1 cellular context compared by ENCODE assay signal in the genomic region with DNA sequence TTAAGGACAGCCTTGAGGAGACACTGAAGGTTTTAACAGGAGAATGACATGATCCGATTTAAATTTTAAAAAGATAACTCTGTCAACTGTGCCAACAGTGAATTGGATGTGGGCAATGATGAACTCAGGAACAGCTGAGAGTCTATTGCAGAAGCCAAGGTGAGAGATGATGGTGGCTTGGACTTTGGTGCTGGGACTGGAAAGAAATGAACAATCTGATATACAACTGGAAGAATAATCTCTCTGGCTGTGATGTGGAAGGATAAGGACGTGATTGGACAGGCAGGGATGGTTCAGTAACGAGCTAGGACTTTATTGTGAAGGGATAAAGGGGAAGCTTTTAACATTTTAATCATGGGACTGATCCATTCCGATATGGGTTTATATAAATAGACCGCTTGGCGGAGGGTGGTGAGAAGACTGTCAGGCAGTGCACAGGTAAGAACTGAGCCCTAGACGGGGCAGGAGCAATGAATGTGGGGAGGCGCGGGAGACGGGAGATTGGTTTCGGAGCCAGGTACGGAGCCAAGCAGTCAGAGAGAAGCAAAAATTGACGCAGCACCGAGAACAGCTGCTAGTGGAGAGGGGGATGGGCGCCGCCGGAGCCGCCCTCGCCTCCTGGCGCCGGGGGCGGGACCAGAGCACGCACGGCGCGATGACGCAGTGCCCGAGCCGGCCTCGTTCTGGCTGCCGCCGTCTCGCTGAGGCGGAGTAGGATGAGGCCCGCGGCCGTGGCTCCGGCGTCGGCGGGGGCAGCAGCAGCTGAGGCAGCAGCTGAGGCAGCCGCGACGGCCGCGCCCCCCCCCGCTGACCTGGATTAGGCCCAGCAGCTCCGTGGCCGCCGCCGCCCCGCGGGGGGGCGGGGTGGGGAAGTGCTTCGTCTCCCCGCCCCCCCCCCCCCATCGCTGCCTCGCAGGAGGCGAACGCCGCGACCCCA.
TF ChIP-seq lines count a peak whose summit lies in the region.

A gene with protein sequence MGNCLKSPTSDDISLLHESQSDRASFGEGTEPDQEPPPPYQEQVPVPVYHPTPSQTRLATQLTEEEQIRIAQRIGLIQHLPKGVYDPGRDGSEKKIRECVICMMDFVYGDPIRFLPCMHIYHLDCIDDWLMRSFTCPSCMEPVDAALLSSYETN (plus strand): TSS at position 663 of the 937 bp plus-strand sequence. CDS start 484 bp downstream, outside the sequence.

TF ChIP-seq in GM12878, 131 proteins besides CTCF, POLR2A, EP300 and RAD21 (continued from another document and continues in another):
- TF ChIP-seq, protein P1, sequence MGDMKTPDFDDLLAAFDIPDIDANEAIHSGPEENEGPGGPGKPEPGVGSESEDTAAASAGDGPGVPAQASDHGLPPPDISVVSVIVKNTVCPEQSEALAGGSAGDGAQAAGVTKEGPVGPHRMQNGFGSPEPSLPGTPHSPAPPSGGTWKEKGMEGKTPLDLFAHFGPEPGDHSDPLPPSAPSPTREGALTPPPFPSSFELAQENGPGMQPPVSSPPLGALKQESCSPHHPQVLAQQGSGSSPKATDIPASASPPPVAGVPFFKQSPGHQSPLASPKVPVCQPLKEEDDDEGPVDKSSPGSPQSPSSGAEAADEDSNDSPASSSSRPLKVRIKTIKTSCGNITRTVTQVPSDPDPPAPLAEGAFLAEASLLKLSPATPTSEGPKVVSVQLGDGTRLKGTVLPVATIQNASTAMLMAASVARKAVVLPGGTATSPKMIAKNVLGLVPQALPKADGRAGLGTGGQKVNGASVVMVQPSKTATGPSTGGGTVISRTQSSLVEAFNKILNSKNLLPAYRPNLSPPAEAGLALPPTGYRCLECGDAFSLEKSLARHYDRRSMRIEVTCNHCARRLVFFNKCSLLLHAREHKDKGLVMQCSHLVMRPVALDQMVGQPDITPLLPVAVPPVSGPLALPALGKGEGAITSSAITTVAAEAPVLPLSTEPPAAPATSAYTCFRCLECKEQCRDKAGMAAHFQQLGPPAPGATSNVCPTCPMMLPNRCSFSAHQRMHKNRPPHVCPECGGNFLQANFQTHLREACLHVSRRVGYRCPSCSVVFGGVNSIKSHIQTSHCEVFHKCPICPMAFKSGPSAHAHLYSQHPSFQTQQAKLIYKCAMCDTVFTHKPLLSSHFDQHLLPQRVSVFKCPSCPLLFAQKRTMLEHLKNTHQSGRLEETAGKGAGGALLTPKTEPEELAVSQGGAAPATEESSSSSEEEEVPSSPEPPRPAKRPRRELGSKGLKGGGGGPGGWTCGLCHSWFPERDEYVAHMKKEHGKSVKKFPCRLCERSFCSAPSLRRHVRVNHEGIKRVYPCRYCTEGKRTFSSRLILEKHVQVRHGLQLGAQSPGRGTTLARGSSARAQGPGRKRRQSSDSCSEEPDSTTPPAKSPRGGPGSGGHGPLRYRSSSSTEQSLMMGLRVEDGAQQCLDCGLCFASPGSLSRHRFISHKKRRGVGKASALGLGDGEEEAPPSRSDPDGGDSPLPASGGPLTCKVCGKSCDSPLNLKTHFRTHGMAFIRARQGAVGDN (IDR thresholded peaks at IDR 0.05), result peak; percentile 87
- TF ChIP-seq LARP7 (IDR thresholded peaks at IDR 0.05) (peak; percentile 78), POLR2AphosphoS5 (IDR thresholded peaks at IDR 0.05; ENCODE audit: low read length) (peak; percentile 64; the same call in 1 of the 2 replicates), SIN3A (IDR thresholded peaks at IDR 0.05; ENCODE audit: low read depth, low read length) (peak; percentile 80; the same call in 1 of the 2 replicates), MTA2 (IDR thresholded peaks at IDR 0.05; ENCODE audit: low read depth) (no peak), EGR1 (IDR thresholded peaks at IDR 0.05; ENCODE audit: borderline replicate concordance in 1 of 2, low read depth in 2 of 2, low read length in 2 of 2) (peak; percentile 48 to 90; a peak in 2 of 3 replicates), GABPA (IDR thresholded peaks at IDR 0.05; ENCODE audit: low read depth) (no peak), IKZF1 (conservative IDR thresholded peaks at IDR 0.05) (peak; percentile 72), BCL11A (IDR thresholded peaks at IDR 0.05; ENCODE audit: low read depth, low read length) (no peak), MEF2A (IDR thresholded peaks at IDR 0.05; ENCODE audit: insufficient read depth, low read depth, low read length) (no peak), RELA (IDR thresholded peaks at IDR 0.05; ENCODE audit: borderline replicate concordance, partially characterized antibody) (peak; percentile 62), TCF3 (IDR thresholded peaks at IDR 0.05; ENCODE audit: borderline replicate concordance, insufficient read depth, low read depth, low read length) (peak; percentile 92), BACH1 (IDR thresholded peaks at IDR 0.05; ENCODE audit: borderline replicate concordance) (peak; percentile 83), JUND (IDR thresholded peaks at IDR 0.05; ENCODE audit: low read depth, low read length) (no peak), RB1 (IDR thresholded peaks at IDR 0.05; ENCODE audit: borderline replicate concordance) (0 out of 2 replicates have a peak, but pooled peaks have one; percentile 37), ATF2 (IDR thresholded peaks at IDR 0.05; ENCODE audit: low read length) (no peak), TBL1XR1 (IDR thresholded peaks at IDR 0.05; ENCODE audit: low read depth, low read length) (peak; percentile 20; the same call in 1 of the 2 replicates), CHD2 (IDR thresholded peaks at IDR 0.05; ENCODE audit: borderline replicate concordance, low read depth, low read length) (peak; percentile 91), DPF2 (IDR thresholded peaks at IDR 0.05) (peak; percentile 63), NR2F1 (conservative IDR thresholded peaks at IDR 0.05) (0 out of 2 replicates have a peak, but pooled peaks have one; percentile 34), POU2F2 (IDR thresholded peaks at IDR 0.05; ENCODE audit: borderline replicate concordance, low read depth, low read length) (peak; percentile 34; the same call in 1 of the 3 replicates), EED (IDR thresholded peaks at IDR 0.05; ENCODE audit: low read depth) (peak; percentile 43; the same call in 1 of the 2 replicates), KAT2A (conservative IDR thresholded peaks at IDR 0.05; ENCODE audit: control insufficient read depth, low read depth, low read length) (no peak), MAX (IDR thresholded peaks at IDR 0.05; ENCODE audit: low read depth, low read length) (peak; percentile 56; the same call in 1 of the 2 replicates), FOXM1 (IDR thresholded peaks at IDR 0.05; ENCODE audit: low read depth, low read length) (no peak), TARDBP (IDR thresholded peaks at IDR 0.05; ENCODE audit: borderline replicate concordance) (no peak), ZNF217 (IDR thresholded peaks at IDR 0.05) (no peak), ZNF274 (IDR thresholded peaks at IDR 0.05; ENCODE audit: insufficient read depth, insufficient read length) (no peak), POLR2AphosphoS2 (IDR thresholded peaks at IDR 0.05; ENCODE audit: low read depth, low read length) (peak; percentile 79), SMARCA5 (IDR thresholded peaks at IDR 0.05) (peak; percentile 91), SPI1 (IDR thresholded peaks at IDR 0.05; ENCODE audit: borderline replicate concordance, insufficient read depth, low read depth, low read length) (no peak), PML (IDR thresholded peaks at IDR 0.05; ENCODE audit: low read length) (0 out of 2 replicates have a peak, but pooled peaks have one; percentile 31), ZNF24 (IDR thresholded peaks at IDR 0.05) (0 out of 2 replicates have a peak, but pooled peaks have one; percentile 48)
- TF ChIP-seq, protein P2, sequence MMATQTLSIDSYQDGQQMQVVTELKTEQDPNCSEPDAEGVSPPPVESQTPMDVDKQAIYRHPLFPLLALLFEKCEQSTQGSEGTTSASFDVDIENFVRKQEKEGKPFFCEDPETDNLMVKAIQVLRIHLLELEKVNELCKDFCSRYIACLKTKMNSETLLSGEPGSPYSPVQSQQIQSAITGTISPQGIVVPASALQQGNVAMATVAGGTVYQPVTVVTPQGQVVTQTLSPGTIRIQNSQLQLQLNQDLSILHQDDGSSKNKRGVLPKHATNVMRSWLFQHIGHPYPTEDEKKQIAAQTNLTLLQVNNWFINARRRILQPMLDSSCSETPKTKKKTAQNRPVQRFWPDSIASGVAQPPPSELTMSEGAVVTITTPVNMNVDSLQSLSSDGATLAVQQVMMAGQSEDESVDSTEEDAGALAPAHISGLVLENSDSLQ (IDR thresholded peaks at IDR 0.05), result 0 out of 2 replicates have a peak, but pooled peaks have one; percentile 7
- TF ChIP-seq, protein P3, sequence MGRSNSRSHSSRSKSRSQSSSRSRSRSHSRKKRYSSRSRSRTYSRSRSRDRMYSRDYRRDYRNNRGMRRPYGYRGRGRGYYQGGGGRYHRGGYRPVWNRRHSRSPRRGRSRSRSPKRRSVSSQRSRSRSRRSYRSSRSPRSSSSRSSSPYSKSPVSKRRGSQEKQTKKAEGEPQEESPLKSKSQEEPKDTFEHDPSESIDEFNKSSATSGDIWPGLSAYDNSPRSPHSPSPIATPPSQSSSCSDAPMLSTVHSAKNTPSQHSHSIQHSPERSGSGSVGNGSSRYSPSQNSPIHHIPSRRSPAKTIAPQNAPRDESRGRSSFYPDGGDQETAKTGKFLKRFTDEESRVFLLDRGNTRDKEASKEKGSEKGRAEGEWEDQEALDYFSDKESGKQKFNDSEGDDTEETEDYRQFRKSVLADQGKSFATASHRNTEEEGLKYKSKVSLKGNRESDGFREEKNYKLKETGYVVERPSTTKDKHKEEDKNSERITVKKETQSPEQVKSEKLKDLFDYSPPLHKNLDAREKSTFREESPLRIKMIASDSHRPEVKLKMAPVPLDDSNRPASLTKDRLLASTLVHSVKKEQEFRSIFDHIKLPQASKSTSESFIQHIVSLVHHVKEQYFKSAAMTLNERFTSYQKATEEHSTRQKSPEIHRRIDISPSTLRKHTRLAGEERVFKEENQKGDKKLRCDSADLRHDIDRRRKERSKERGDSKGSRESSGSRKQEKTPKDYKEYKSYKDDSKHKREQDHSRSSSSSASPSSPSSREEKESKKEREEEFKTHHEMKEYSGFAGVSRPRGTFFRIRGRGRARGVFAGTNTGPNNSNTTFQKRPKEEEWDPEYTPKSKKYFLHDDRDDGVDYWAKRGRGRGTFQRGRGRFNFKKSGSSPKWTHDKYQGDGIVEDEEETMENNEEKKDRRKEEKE (IDR thresholded peaks at IDR 0.05), result no peak
- TF ChIP-seq, protein P4, sequence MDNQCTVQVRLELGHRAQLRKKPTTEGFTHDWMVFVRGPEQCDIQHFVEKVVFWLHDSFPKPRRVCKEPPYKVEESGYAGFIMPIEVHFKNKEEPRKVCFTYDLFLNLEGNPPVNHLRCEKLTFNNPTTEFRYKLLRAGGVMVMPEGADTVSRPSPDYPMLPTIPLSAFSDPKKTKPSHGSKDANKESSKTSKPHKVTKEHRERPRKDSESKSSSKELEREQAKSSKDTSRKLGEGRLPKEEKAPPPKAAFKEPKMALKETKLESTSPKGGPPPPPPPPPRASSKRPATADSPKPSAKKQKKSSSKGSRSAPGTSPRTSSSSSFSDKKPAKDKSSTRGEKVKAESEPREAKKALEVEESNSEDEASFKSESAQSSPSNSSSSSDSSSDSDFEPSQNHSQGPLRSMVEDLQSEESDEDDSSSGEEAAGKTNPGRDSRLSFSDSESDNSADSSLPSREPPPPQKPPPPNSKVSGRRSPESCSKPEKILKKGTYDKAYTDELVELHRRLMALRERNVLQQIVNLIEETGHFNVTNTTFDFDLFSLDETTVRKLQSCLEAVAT (IDR thresholded peaks at IDR 0.05), result 0 out of 2 replicates have a peak, but pooled peaks have one; percentile 19
- TF ChIP-seq, protein P5, sequence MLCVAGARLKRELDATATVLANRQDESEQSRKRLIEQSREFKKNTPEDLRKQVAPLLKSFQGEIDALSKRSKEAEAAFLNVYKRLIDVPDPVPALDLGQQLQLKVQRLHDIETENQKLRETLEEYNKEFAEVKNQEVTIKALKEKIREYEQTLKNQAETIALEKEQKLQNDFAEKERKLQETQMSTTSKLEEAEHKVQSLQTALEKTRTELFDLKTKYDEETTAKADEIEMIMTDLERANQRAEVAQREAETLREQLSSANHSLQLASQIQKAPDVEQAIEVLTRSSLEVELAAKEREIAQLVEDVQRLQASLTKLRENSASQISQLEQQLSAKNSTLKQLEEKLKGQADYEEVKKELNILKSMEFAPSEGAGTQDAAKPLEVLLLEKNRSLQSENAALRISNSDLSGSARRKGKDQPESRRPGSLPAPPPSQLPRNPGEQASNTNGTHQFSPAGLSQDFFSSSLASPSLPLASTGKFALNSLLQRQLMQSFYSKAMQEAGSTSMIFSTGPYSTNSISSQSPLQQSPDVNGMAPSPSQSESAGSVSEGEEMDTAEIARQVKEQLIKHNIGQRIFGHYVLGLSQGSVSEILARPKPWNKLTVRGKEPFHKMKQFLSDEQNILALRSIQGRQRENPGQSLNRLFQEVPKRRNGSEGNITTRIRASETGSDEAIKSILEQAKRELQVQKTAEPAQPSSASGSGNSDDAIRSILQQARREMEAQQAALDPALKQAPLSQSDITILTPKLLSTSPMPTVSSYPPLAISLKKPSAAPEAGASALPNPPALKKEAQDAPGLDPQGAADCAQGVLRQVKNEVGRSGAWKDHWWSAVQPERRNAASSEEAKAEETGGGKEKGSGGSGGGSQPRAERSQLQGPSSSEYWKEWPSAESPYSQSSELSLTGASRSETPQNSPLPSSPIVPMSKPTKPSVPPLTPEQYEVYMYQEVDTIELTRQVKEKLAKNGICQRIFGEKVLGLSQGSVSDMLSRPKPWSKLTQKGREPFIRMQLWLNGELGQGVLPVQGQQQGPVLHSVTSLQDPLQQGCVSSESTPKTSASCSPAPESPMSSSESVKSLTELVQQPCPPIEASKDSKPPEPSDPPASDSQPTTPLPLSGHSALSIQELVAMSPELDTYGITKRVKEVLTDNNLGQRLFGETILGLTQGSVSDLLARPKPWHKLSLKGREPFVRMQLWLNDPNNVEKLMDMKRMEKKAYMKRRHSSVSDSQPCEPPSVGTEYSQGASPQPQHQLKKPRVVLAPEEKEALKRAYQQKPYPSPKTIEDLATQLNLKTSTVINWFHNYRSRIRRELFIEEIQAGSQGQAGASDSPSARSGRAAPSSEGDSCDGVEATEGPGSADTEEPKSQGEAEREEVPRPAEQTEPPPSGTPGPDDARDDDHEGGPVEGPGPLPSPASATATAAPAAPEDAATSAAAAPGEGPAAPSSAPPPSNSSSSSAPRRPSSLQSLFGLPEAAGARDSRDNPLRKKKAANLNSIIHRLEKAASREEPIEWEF (IDR thresholded peaks at IDR 0.05; ENCODE audit: insufficient replicate concordance, low read depth, low read length), result peak; percentile 59
